In genomic region chr9:127520941-127521918, GRCh38 we compare ENCODE assay signal across 8 cellular contexts.
DNase-seq lines count a peak whose midpoint lies in the region; ATAC-seq, FAIRE-seq and TF ChIP-seq lines count a peak whose summit lies in the region.

No MANE protein-coding gene starts in this region.

- peaks cover 2 to 14% (median 10%) of the 10 kb centered on the region in 5 donors for H3K9me3 Mint-ChIP-seq in CD8-positive, alpha-beta memory T cell

- H3K4me2 ChIP-seq in SK-N-SH = peak overlapping the region; percentile 75

- POLR2A ChIA-PET in SK-N-SH (lab: Yijun Ruan, JAX) = no interaction called here
- POLR2A ChIA-PET in CD8-positive, alpha-beta memory T cell (lab: Charles Lee) = no interaction called here

- no peak overlapping the region for H3K4me3 Mint-ChIP-seq in CD8-positive, alpha-beta memory T cell

- H3K4me1 ChIP-seq in ACC112 (ENCODE audit: control insufficient read depth, insufficient read depth, low read length, unreplicated experiment) = peaks cover 65% of the 10 kb centered on the region
- H3K4me1 ChIP-seq in SK-N-SH (ENCODE audit: control insufficient read depth in 1 of 2, insufficient read depth in 2 of 2, low read depth in 1 of 2, low read length in 1 of 2) = peaks cover 15 to 35% of the 10 kb centered on the region in 2 experiments; a peak in 3 of 4 replicates
- no peaks in the 10 kb centered on the region for H3K4me1 ChIP-seq in CD8-positive, alpha-beta memory T cell (ENCODE audit: insufficient read depth, low read length)

- 22% methylated on average over 17 of the region's 20 CpGs for WGBS in SK-N-SH (ENCODE audit: low lambda C conversion rate)

- H3K27ac ChIP-seq in ACC112 (ENCODE audit: low read depth, low read length) (peak overlapping the region; percentile 96), SK-N-SH (ENCODE audit: low read depth in 2 of 2, low read length in 1 of 2) (peak overlapping the region; percentile 85 to 99)
- no peak overlapping the region for H3K27ac ChIP-seq in CD8-positive, alpha-beta memory T cell (ENCODE audit: low read depth, low read length)

- peak overlapping the region; percentile 79 for H3K9ac ChIP-seq in SK-N-SH

- peaks cover 56% of the 10 kb centered on the region for H3K36me3 ChIP-seq in ACC112 (ENCODE audit: insufficient read depth, low read length)
- peaks cover 47 to 57% of the 10 kb centered on the region in 2 experiments for H3K36me3 ChIP-seq in SK-N-SH (replicated peaks in 1 of 2; ENCODE audit: control insufficient read depth in 1 of 2, insufficient read depth in 2 of 2, low read length in 1 of 2)
- peaks cover 16% of the 10 kb centered on the region for H3K36me3 ChIP-seq in CD8-positive, alpha-beta memory T cell (ENCODE audit: insufficient read depth, low read length)

- H4K20me1 ChIP-seq in SK-N-SH (ENCODE audit: insufficient read depth) = no peaks in the 10 kb centered on the region

- no peaks in the 10 kb centered on the region for H3K9me2 ChIP-seq in SK-N-SH

- H3K27ac Mint-ChIP-seq in CD8-positive, alpha-beta memory T cell = no peak overlapping the region

- peaks cover 27% of the 10 kb centered on the region for H3K79me2 ChIP-seq in ACC112 (ENCODE audit: control insufficient read depth, insufficient read depth, low read length, unreplicated experiment)
- peaks cover 66% of the 10 kb centered on the region for H3K79me2 ChIP-seq in SK-N-SH (ENCODE audit: insufficient read depth)

- no peak for ATAC-seq in HG03097 (IDR thresholded peaks at IDR 0.05; ENCODE audit: low FRiP score, unreplicated experiment)

- H3K9me3 ChIP-seq in SK-N-SH = no peaks in the 10 kb centered on the region
- peaks cover 15% of the 10 kb centered on the region for H3K9me3 ChIP-seq in CD8-positive, alpha-beta memory T cell (ENCODE audit: low read length)

- peaks cover 75% of the 10 kb centered on the region for H3F3A ChIP-seq in SK-N-SH (replicated peaks; ENCODE audit: insufficient read depth)

- TF ChIP-seq CTCF in SK-N-SH (IDR thresholded peaks at IDR 0.05) (no peak), foreskin fibroblast (IDR thresholded peaks at IDR 0.05; ENCODE audit: low read depth, low read length) (no peak), GM10266 (IDR thresholded peaks at IDR 0.05; ENCODE audit: control insufficient read depth, insufficient read depth, low read depth, missing control alignments) (no peak)

- H3K4me3 ChIP-seq in ACC112 (ENCODE audit: low read depth, low read length) = peak overlapping the region; percentile 13
- no peak overlapping the region for H3K4me3 ChIP-seq in SK-N-SH (ENCODE audit: low read depth in 2 of 2, low read length in 1 of 2)
- no peak overlapping the region for H3K4me3 ChIP-seq in foreskin fibroblast (ENCODE audit: low read depth in 1 of 2, low read length in 2 of 2)
- H3K4me3 ChIP-seq in CD8-positive, alpha-beta memory T cell (ENCODE audit: low read length) = no peak overlapping the region

- H3K27me3 Mint-ChIP-seq in CD8-positive, alpha-beta memory T cell = peaks cover 0 to 1% of the 10 kb centered on the region in 2 donors

- H2AFZ ChIP-seq in ACC112 (ENCODE audit: low read length, unreplicated experiment) (no peak overlapping the region), SK-N-SH (ENCODE audit: low read depth) (no peak overlapping the region)

- TF ChIP-seq EP300 in SK-N-SH (IDR thresholded peaks at IDR 0.05; ENCODE audit: borderline replicate concordance in 1 of 2, low read depth in 1 of 2, low read length in 1 of 2) = peak in 1 of 2 experiments; percentile 74; a peak in 1 of 4 replicates

- DNase-seq in SK-N-SH (no peak), foreskin fibroblast (peak; percentile 79 to 82), non-pigmented ciliary epithelial cell (ENCODE audit: low read depth) (peak; percentile 49), GM12891 (ENCODE audit: insufficient read length, low spot score) (no peak), GM10266 (ENCODE audit: extremely low spot score) (no peak)
- DNase-seq in CD8-positive, alpha-beta memory T cell = no peak

- peaks cover 0 to 4% (median 2%) of the 10 kb centered on the region in 3 donors for H3K4me1 Mint-ChIP-seq in CD8-positive, alpha-beta memory T cell

- H3K27me3 ChIP-seq in ACC112 (ENCODE audit: insufficient read depth, low read length) (no peaks in the 10 kb centered on the region), SK-N-SH (ENCODE audit: insufficient read depth) (no peaks in the 10 kb centered on the region)
- H3K27me3 ChIP-seq in CD8-positive, alpha-beta memory T cell (ENCODE audit: insufficient read depth, low read length, poor library complexity, severe bottlenecking) = no peaks in the 10 kb centered on the region

- no peak for TF ChIP-seq POLR2A in GM12891 (IDR thresholded peaks at IDR 0.05; ENCODE audit: low read depth, low read length)

- FAIRE-seq in GM12891 (lab: Jason Lieb, UNC) = no peak

- no peak for TF ChIP-seq RAD21 in SK-N-SH (IDR thresholded peaks at IDR 0.05; ENCODE audit: low read length)

- CTCF ChIA-PET in SK-N-SH (lab: Yijun Ruan, JAX) = interaction anchor here (0.8 to 1.8 kb wide), 8 partner anchors 9 to 264 kb away, joined by 3 to 6 read pairs (median 4); no protein-coding TSS in a partner anchor
- CTCF ChIA-PET in CD8-positive, alpha-beta memory T cell (lab: Charles Lee) = interaction anchor here (0.7 to 1.4 kb wide), 3 partner anchors 32 to 69 kb away, joined by 3 to 4 read pairs (median 3); no protein-coding TSS in a partner anchor

- peaks cover 14 to 46% (median 24%) of the 10 kb centered on the region in 3 donors for H3K36me3 Mint-ChIP-seq in CD8-positive, alpha-beta memory T cell

TF ChIP-seq in SK-N-SH, 30 proteins besides CTCF, POLR2A, EP300 and RAD21 (continues in another document):
- TF ChIP-seq RCOR1 (IDR thresholded peaks at IDR 0.05; ENCODE audit: low read length) = no peak
- no peak for TF ChIP-seq RFX5 (IDR thresholded peaks at IDR 0.05; ENCODE audit: low read length)
- TF ChIP-seq SMC3 (IDR thresholded peaks at IDR 0.05; ENCODE audit: low read depth, low read length) = no peak
- TF ChIP-seq JUND (IDR thresholded peaks at IDR 0.05) = no peak
- TF ChIP-seq ELF1 (IDR thresholded peaks at IDR 0.05) = peak; percentile 44; the same call in 1 of the 2 replicates
- TF ChIP-seq TCF12 (IDR thresholded peaks at IDR 0.05) = peak; percentile 77
- no peak for TF ChIP-seq GATA2 (CRISPR knock-in tag; IDR thresholded peaks at IDR 0.05)
- TF ChIP-seq MXI1 (IDR thresholded peaks at IDR 0.05; ENCODE audit: low read depth, low read length) = no peak
- TF ChIP-seq NRF1 (IDR thresholded peaks at IDR 0.05; ENCODE audit: low read depth, low read length) = no peak
- no peak for TF ChIP-seq SIN3A (IDR thresholded peaks at IDR 0.05; ENCODE audit: borderline replicate concordance, low read depth, low read length)
- no peak for TF ChIP-seq FOSL2 (IDR thresholded peaks at IDR 0.05; ENCODE audit: borderline replicate concordance, low read depth)
- no peak for TF ChIP-seq MEF2A (IDR thresholded peaks at IDR 0.05; ENCODE audit: borderline replicate concordance, low read depth)
- no peak for TF ChIP-seq CHD2 (IDR thresholded peaks at IDR 0.05; ENCODE audit: low read length, partially characterized antibody)
- no peak for TF ChIP-seq FOXJ3 (CRISPR knock-in tag; IDR thresholded peaks at IDR 0.05)
- no peak for TF ChIP-seq FOXM1 (IDR thresholded peaks at IDR 0.05; ENCODE audit: low read depth)
- TF ChIP-seq, protein P1, sequence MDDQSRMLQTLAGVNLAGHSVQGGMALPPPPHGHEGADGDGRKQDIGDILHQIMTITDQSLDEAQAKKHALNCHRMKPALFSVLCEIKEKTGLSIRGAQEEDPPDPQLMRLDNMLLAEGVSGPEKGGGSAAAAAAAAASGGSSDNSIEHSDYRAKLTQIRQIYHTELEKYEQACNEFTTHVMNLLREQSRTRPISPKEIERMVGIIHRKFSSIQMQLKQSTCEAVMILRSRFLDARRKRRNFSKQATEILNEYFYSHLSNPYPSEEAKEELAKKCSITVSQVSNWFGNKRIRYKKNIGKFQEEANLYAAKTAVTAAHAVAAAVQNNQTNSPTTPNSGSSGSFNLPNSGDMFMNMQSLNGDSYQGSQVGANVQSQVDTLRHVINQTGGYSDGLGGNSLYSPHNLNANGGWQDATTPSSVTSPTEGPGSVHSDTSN (IDR thresholded peaks at IDR 0.05) = peak; percentile 57

TF ChIP-seq in GM12891, 5 proteins besides CTCF, POLR2A, EP300 and RAD21:
- TF ChIP-seq SPI1 (IDR thresholded peaks at IDR 0.05; ENCODE audit: low read depth, low read length) (no peak), PAX5 (IDR thresholded peaks at IDR 0.05; ENCODE audit: insufficient read depth, low read length, severe bottlenecking) (no peak), POU2F2 (IDR thresholded peaks at IDR 0.05; ENCODE audit: low read depth, low read length) (no peak), POLR2AphosphoS5 (IDR thresholded peaks at IDR 0.05; ENCODE audit: low read depth, low read length) (no peak), TAF1 (IDR thresholded peaks at IDR 0.05; ENCODE audit: low read depth, low read length) (no peak)

Comparison
In these comparisons a context has a peak if more than half of its experiments do, and no peak if none do; other contexts are left out.
1. DNase-seq: peak in foreskin fibroblast (2 of 2) and non-pigmented ciliary epithelial cell (single experiment); none in SK-N-SH (single experiment), GM12891 (single experiment), GM10266 (single experiment) and CD8-positive, alpha-beta memory T cell (0 of 5).